23 cellular contexts compared by ENCODE assay signal in genomic region chr20:13426870-13427269, GRCh38.
"Had no signal": no experiment of that assay in that cellular context is flagged by ENCODE, and none has a peak within 500 bp of the region (broad histone marks: within the 10 kb centered on the region; RNA-seq: fewer than 3 reads in every experiment).

No MANE protein-coding gene starts in this region.

- H3K27ac ChIP-seq: breast epithelium, heart right ventricle, pancreas, prostate gland, tibial nerve had no signal

- DNase-seq: activated CD4-positive, alpha-beta memory T cell treated with anti-CD3 and anti-CD28 coated beads, Interleukin-2, amount 10 ng/mL, durations not matched to agents 7 days and 5 days; activated CD4-positive, alpha-beta T cell treated with anti-CD3 and anti-CD28 coated beads, Interleukin-2, amount 10 ng/mL, durations not matched to agents 7 days and 5 days; activated CD4-positive, CD25-positive, alpha-beta regulatory T cell treated with anti-CD3 and anti-CD28 coated beads, Interleukin-2, amount 50 U/mL, for 72 hours; activated CD8-positive, alpha-beta memory T cell treated with anti-CD3 and anti-CD28 coated beads, Interleukin-2, amount 50 U/mL, for 48 hours; activated naive CD8-positive, alpha-beta T cell treated with anti-CD3 and anti-CD28 coated beads, Interleukin-2, amount 50 U/mL, for 24 hours; activated T-cell treated with anti-CD3 and anti-CD28 coated beads, Interleukin-2, amount 50 U/mL, for 4 hours; amygdala; central memory CD4-positive, alpha-beta T cell; foreskin melanocyte; heart right ventricle; midbrain; naive thymus-derived CD4-positive, alpha-beta T cell; pancreas; retina; spleen; stimulated activated CD4-positive, alpha-beta T cell treated with anti-CD3 and anti-CD28 coated beads, Interleukin-2, amount 100 ng/mL, for 48 hours; stimulated activated naive CD4-positive, alpha-beta T cell treated with Interleukin-2 at 50 U/mL for 16 hours; T1000 had no signal

- ATAC-seq: activated naive CD8-positive, alpha-beta T cell treated with anti-CD3 and anti-CD28 coated beads, Interleukin-2, amount 50 U/mL, for 24 hours; activated T-cell treated with anti-CD3 and anti-CD28 coated beads, Interleukin-2, amount 50 U/mL, for 4 hours; activated T-helper 17 cell treated with anti-CD3 and anti-CD28 coated beads, Interleukin-2, amount 50 U/mL, for 72 hours; esophagus mucosa; naive thymus-derived CD4-positive, alpha-beta T cell; pancreas had no signal

- H3K4me3 ChIP-seq: breast epithelium, heart right ventricle, pancreas, prostate gland, spleen, tibial nerve had no signal

- H3K36me3 ChIP-seq: breast epithelium, pancreas, prostate gland had no signal

- H3K9me3 ChIP-seq: breast epithelium, heart right ventricle, pancreas, prostate gland, tibial nerve had no signal
